11 cellular contexts compared by ENCODE assay signal in genomic region chr9:37295796-37296195, GRCh38.
DNase-seq lines count a peak whose midpoint lies in the region; ATAC-seq and TF ChIP-seq lines count a peak whose summit lies in the region.
"Had no signal": no experiment of that assay in that cellular context is flagged by ENCODE, and none has a peak within 500 bp of the region (broad histone marks: within the 10 kb centered on the region; RNA-seq: fewer than 3 reads in every experiment).

No MANE protein-coding gene starts in this region.

- peaks cover 8% of the 10 kb centered on the region for H3K36me3 Mint-ChIP-seq in activated T-cell treated with anti-CD3 and anti-CD28 coated beads, Interleukin-2, amount 50 U/mL, for 24 hours (ENCODE audit: low read depth)
- peaks cover 19% of the 10 kb centered on the region for H3K36me3 Mint-ChIP-seq in activated naive CD8-positive, alpha-beta T cell treated with anti-CD3 and anti-CD28 coated beads, Interleukin-2, amount 10 ng/mL, durations not matched to agents 7 days and 5 days
- H3K36me3 Mint-ChIP-seq in progenitor cell of endocrine pancreas (ENCODE audit: insufficient read depth): no peaks in the 10 kb centered on the region

- H3K4me3 Mint-ChIP-seq in activated T-cell treated with anti-CD3 and anti-CD28 coated beads, Interleukin-2, amount 50 U/mL, for 24 hours: no peak overlapping the region
- no peak overlapping the region for H3K4me3 Mint-ChIP-seq in activated naive CD8-positive, alpha-beta T cell treated with anti-CD3 and anti-CD28 coated beads, Interleukin-2, amount 10 ng/mL, durations not matched to agents 7 days and 5 days
- no peak overlapping the region for H3K4me3 Mint-ChIP-seq in progenitor cell of endocrine pancreas (ENCODE audit: low read depth)
- H3K4me3 Mint-ChIP-seq: dendritic cell treated with granulocyte-macrophage colony-stimulating factor and Interleukin-4, amounts not matched to agents 40 ng/mL and 50 ng/mL, for 4 days; T-helper 2 cell treated with Interferon-gamma antibody and Interleukin-4, amounts not matched to agents 5 μg/mL and 100 μg/mL, for 36 hours had no signal

- DNase-seq in activated T-cell treated with anti-CD3 and anti-CD28 coated beads, Interleukin-2, amount 50 U/mL, for 24 hours: no peak
- DNase-seq in activated T-cell treated with anti-CD3 and anti-CD28 coated beads, Interleukin-2, amount 50 U/mL, for 1 hour: no peak
- DNase-seq in activated naive CD8-positive, alpha-beta T cell treated with anti-CD3 and anti-CD28 coated beads, Interleukin-2, amount 10 ng/mL, durations not matched to agents 7 days and 5 days: no peak
- DNase-seq in progenitor cell of endocrine pancreas (ENCODE audit: low spot score, unreplicated experiment) (no peak), D341Med (ENCODE audit: low spot score) (no peak)
- no peak for DNase-seq in stimulated activated CD4-positive, alpha-beta T cell treated with anti-CD3 and anti-CD28 coated beads, Interleukin-15, amount 100 ng/mL, for 24 hours
- DNase-seq: stimulated activated CD4-positive, alpha-beta T cell treated with anti-CD3 and anti-CD28 coated beads, Interleukin-1b, Interleukin-23, amount 100 ng/mL, for 48 hours had no signal

- no peaks in the 10 kb centered on the region for H3K27me3 Mint-ChIP-seq in activated T-cell treated with anti-CD3 and anti-CD28 coated beads, Interleukin-2, amount 50 U/mL, for 24 hours
- H3K27me3 Mint-ChIP-seq in activated naive CD8-positive, alpha-beta T cell treated with anti-CD3 and anti-CD28 coated beads, Interleukin-2, amount 10 ng/mL, durations not matched to agents 7 days and 5 days: no peaks in the 10 kb centered on the region
- no peaks in the 10 kb centered on the region for H3K27me3 Mint-ChIP-seq in progenitor cell of endocrine pancreas
- H3K27me3 Mint-ChIP-seq: dendritic cell treated with granulocyte-macrophage colony-stimulating factor and Interleukin-4, amounts not matched to agents 40 ng/mL and 50 ng/mL, for 4 days had no signal

- peak overlapping the region; percentile 1 for H3K27ac Mint-ChIP-seq in activated T-cell treated with anti-CD3 and anti-CD28 coated beads, Interleukin-2, amount 50 U/mL, for 24 hours
- peak overlapping the region; percentile 24 for H3K27ac Mint-ChIP-seq in activated naive CD8-positive, alpha-beta T cell treated with anti-CD3 and anti-CD28 coated beads, Interleukin-2, amount 10 ng/mL, durations not matched to agents 7 days and 5 days
- no peak overlapping the region for H3K27ac Mint-ChIP-seq in progenitor cell of endocrine pancreas
- H3K27ac Mint-ChIP-seq: dendritic cell treated with granulocyte-macrophage colony-stimulating factor and Interleukin-4, amounts not matched to agents 40 ng/mL and 50 ng/mL, for 4 days; T-helper 2 cell treated with Interferon-gamma antibody and Interleukin-4, amounts not matched to agents 5 μg/mL and 100 μg/mL, for 36 hours had no signal

- peaks cover 80% of the 10 kb centered on the region for H3K4me1 Mint-ChIP-seq in activated T-cell treated with anti-CD3 and anti-CD28 coated beads, Interleukin-2, amount 50 U/mL, for 24 hours (ENCODE audit: low read depth)
- H3K4me1 Mint-ChIP-seq in activated naive CD8-positive, alpha-beta T cell treated with anti-CD3 and anti-CD28 coated beads, Interleukin-2, amount 10 ng/mL, durations not matched to agents 7 days and 5 days: peaks cover 52% of the 10 kb centered on the region
- no peaks in the 10 kb centered on the region for H3K4me1 Mint-ChIP-seq in progenitor cell of endocrine pancreas (ENCODE audit: low read depth)

- H3K4me2 ChIP-seq in KMS-11: peak overlapping the region; percentile 43

- H3K27ac ChIP-seq in KMS-11: no peak overlapping the region

- H3K27me3 ChIP-seq in KMS-11 (ENCODE audit: insufficient read depth, low read depth): no peaks in the 10 kb centered on the region

- TF ChIP-seq CTCF in KMS-11 (conservative IDR thresholded peaks at IDR 0.05; ENCODE audit: low read depth, low read length) (peak; percentile 39; the same call in 1 of the 2 replicates), progenitor cell of endocrine pancreas (IDR thresholded peaks at IDR 0.05; ENCODE audit: unreplicated experiment) (peak; percentile 36)

- no peak for ATAC-seq in activated naive CD8-positive, alpha-beta T cell treated with anti-CD3 and anti-CD28 coated beads, Interleukin-2, amount 10 ng/mL, durations not matched to agents 7 days and 5 days (ENCODE audit: low read depth)
- no peak for ATAC-seq in HG03139 (IDR thresholded peaks at IDR 0.05; ENCODE audit: unreplicated experiment)

- no peak overlapping the region for H3K4me3 ChIP-seq in KMS-11 (IDR thresholded peaks at IDR 0.05; ENCODE audit: insufficient read depth, low read depth, low read length)

- no peaks in the 10 kb centered on the region; the same call in 1 of the 2 replicates for H3K79me2 ChIP-seq in KMS-11 (ENCODE audit: insufficient read depth, low read depth)

- peaks cover 56% of the 10 kb centered on the region for H3K4me1 ChIP-seq in KMS-11 (ENCODE audit: low read depth, poor library complexity, severe bottlenecking)

- no peak overlapping the region for H2AFZ ChIP-seq in KMS-11 (ENCODE audit: low read depth)

- POLR2A ChIA-PET in activated naive CD8-positive, alpha-beta T cell treated with anti-CD3 and anti-CD28 coated beads, Interleukin-2, amount 10 ng/mL, durations not matched to agents 7 days and 5 days (lab: Charles Lee): no interaction called here

- H3K36me3 ChIP-seq in KMS-11 (ENCODE audit: insufficient read depth): no peaks in the 10 kb centered on the region

- no peaks in the 10 kb centered on the region for H3K9me3 Mint-ChIP-seq in activated T-cell treated with anti-CD3 and anti-CD28 coated beads, Interleukin-2, amount 50 U/mL, for 24 hours
- no peaks in the 10 kb centered on the region for H3K9me3 Mint-ChIP-seq in activated naive CD8-positive, alpha-beta T cell treated with anti-CD3 and anti-CD28 coated beads, Interleukin-2, amount 10 ng/mL, durations not matched to agents 7 days and 5 days
- H3K9me3 Mint-ChIP-seq in progenitor cell of endocrine pancreas (ENCODE audit: low read depth): no peaks in the 10 kb centered on the region
- H3K9me3 Mint-ChIP-seq: dendritic cell treated with granulocyte-macrophage colony-stimulating factor and Interleukin-4, amounts not matched to agents 40 ng/mL and 50 ng/mL, for 4 days; T-helper 2 cell treated with Interferon-gamma antibody and Interleukin-4, amounts not matched to agents 5 μg/mL and 100 μg/mL, for 36 hours had no signal

- no peak overlapping the region for H3K9ac ChIP-seq in KMS-11

- H4K20me1 ChIP-seq in KMS-11 (ENCODE audit: insufficient read depth): peaks cover 5% of the 10 kb centered on the region; the same call in 1 of the 2 replicates
